19 cellular contexts compared by ENCODE assay signal in genomic region chr9:3980212-3980611, GRCh38.
"Had no signal": no experiment of that assay in that cellular context is flagged by ENCODE, and none has a peak within 500 bp of the region (broad histone marks: within the 10 kb centered on the region; RNA-seq: fewer than 3 reads in every experiment).

No MANE protein-coding gene starts in this region.

- H3K36me3 Mint-ChIP-seq: activated naive CD8-positive, alpha-beta T cell treated with anti-CD3 and anti-CD28 coated beads, Interleukin-2, amount 10 ng/mL, durations not matched to agents 7 days and 5 days; stimulated activated effector memory CD8-positive, alpha-beta T cell treated with anti-CD3 and anti-CD28 coated beads, Interleukin-12 subunit alpha, Interleukin-12 subunit beta, amount 100 ng/mL, for 72 hours had no signal

- H3K4me1 Mint-ChIP-seq: activated CD4-positive, alpha-beta memory T cell treated with anti-CD3 and anti-CD28 coated beads, Interleukin-2, amount 10 ng/mL, durations not matched to agents 7 days and 5 days; activated CD4-positive, alpha-beta T cell treated with anti-CD3 and anti-CD28 coated beads, Interleukin-2, amount 10 ng/mL, durations not matched to agents 24 days and 14 days; activated naive CD8-positive, alpha-beta T cell treated with anti-CD3 and anti-CD28 coated beads, Interleukin-2, amount 10 ng/mL, durations not matched to agents 7 days and 5 days; memory B cell; stimulated activated effector memory CD8-positive, alpha-beta T cell treated with anti-CD3 and anti-CD28 coated beads, Interleukin-12 subunit alpha, Interleukin-12 subunit beta, amount 100 ng/mL, for 72 hours; stimulated activated naive CD8-positive, alpha-beta T cell treated with anti-CD3 and anti-CD28 coated beads, Interleukin-15, amount 100 ng/mL, for 72 hours had no signal

- ATAC-seq: activated CD4-positive, CD25-positive, alpha-beta regulatory T cell treated with anti-CD3 and anti-CD28 coated beads, Interleukin-2, amount 50 U/mL, for 24 hours; activated T-cell treated with anti-CD3 and anti-CD28 coated beads, Interleukin-2, amount 50 U/mL, for 72 hours; body of pancreas; stimulated activated naive CD8-positive, alpha-beta T cell treated with anti-CD3 and anti-CD28 coated beads, Interleukin-15, amount 100 ng/mL, for 72 hours had no signal

- H3K27ac ChIP-seq: hepatocyte, skin epidermis, transverse colon had no signal

- H3K36me3 ChIP-seq: transverse colon had no signal

- H3K27me3 ChIP-seq: body of pancreas, hepatocyte, transverse colon had no signal

- H3K27me3 Mint-ChIP-seq: progenitor cell of endocrine pancreas; stimulated activated naive CD8-positive, alpha-beta T cell treated with anti-CD3 and anti-CD28 coated beads, Interleukin-15, amount 100 ng/mL, for 72 hours had no signal

- H3K9me3 ChIP-seq: body of pancreas, transverse colon had no signal

- H3K4me3 Mint-ChIP-seq: activated CD4-positive, alpha-beta memory T cell treated with anti-CD3 and anti-CD28 coated beads, Interleukin-2, amount 10 ng/mL, durations not matched to agents 7 days and 5 days; activated CD4-positive, alpha-beta T cell treated with anti-CD3 and anti-CD28 coated beads, Interleukin-2, amount 10 ng/mL, durations not matched to agents 24 days and 14 days; activated naive CD4-positive, alpha-beta T cell treated with anti-CD3 and anti-CD28 coated beads for 36 hours; activated naive CD8-positive, alpha-beta T cell treated with anti-CD3 and anti-CD28 coated beads, Interleukin-2, amount 10 ng/mL, durations not matched to agents 7 days and 5 days; activated T-cell treated with anti-CD3 and anti-CD28 coated beads, Interleukin-2, amount 50 U/mL, for 72 hours; memory B cell; stimulated activated effector memory CD8-positive, alpha-beta T cell treated with anti-CD3 and anti-CD28 coated beads, Interleukin-12 subunit alpha, Interleukin-12 subunit beta, amount 100 ng/mL, for 72 hours; stimulated activated naive CD8-positive, alpha-beta T cell treated with anti-CD3 and anti-CD28 coated beads, Interleukin-15, amount 100 ng/mL, for 72 hours had no signal

- H3K4me2 ChIP-seq: hepatocyte had no signal

- H2AFZ ChIP-seq: hepatocyte had no signal

- H3K4me3 ChIP-seq: body of pancreas, hepatocyte, skin epidermis, transverse colon had no signal

- H3K27ac Mint-ChIP-seq: activated CD4-positive, alpha-beta memory T cell treated with anti-CD3 and anti-CD28 coated beads, Interleukin-2, amount 10 ng/mL, durations not matched to agents 7 days and 5 days; activated CD4-positive, alpha-beta T cell treated with anti-CD3 and anti-CD28 coated beads, Interleukin-2, amount 10 ng/mL, durations not matched to agents 24 days and 14 days; activated naive CD4-positive, alpha-beta T cell treated with anti-CD3 and anti-CD28 coated beads for 36 hours; activated naive CD8-positive, alpha-beta T cell treated with anti-CD3 and anti-CD28 coated beads, Interleukin-2, amount 10 ng/mL, durations not matched to agents 7 days and 5 days; activated T-cell treated with anti-CD3 and anti-CD28 coated beads, Interleukin-2, amount 50 U/mL, for 72 hours; memory B cell; stimulated activated effector memory CD8-positive, alpha-beta T cell treated with anti-CD3 and anti-CD28 coated beads, Interleukin-12 subunit alpha, Interleukin-12 subunit beta, amount 100 ng/mL, for 72 hours had no signal

- H3K79me2 ChIP-seq: hepatocyte had no signal

- H3K4me1 ChIP-seq: transverse colon had no signal

- DNase-seq: activated CD4-positive, alpha-beta memory T cell treated with anti-CD3 and anti-CD28 coated beads, Interleukin-2, amount 10 ng/mL, durations not matched to agents 7 days and 5 days; activated CD4-positive, alpha-beta T cell treated with anti-CD3 and anti-CD28 coated beads, Interleukin-2, amount 10 ng/mL, durations not matched to agents 24 days and 14 days; activated effector memory CD4-positive, alpha-beta T cell treated with Interleukin-2 at 50 U/mL for 16 hours; activated naive CD4-positive, alpha-beta T cell treated with anti-CD3 and anti-CD28 coated beads for 36 hours; activated naive CD8-positive, alpha-beta T cell treated with anti-CD3 and anti-CD28 coated beads, Interleukin-2, amount 10 ng/mL, durations not matched to agents 7 days and 5 days; activated T-cell treated with anti-CD3 and anti-CD28 coated beads, Interleukin-2, amount 50 U/mL, for 72 hours; central memory CD4-positive, alpha-beta T cell; dermis blood vessel endothelial cell; effector CD8-positive, alpha-beta T cell; stimulated activated CD4-positive, alpha-beta T cell treated with anti-CD3 and anti-CD28 coated beads, Interleukin-2, amount 100 ng/mL, for 24 hours; stimulated activated naive CD8-positive, alpha-beta T cell treated with anti-CD3 and anti-CD28 coated beads, Interleukin-15, amount 100 ng/mL, for 72 hours; transverse colon had no signal
